ENCODE assay signal across 8 cellular contexts in genomic region chr1:38992450-38993111, GRCh38. TPM values are rescaled to one million over a fixed set of nuclear protein-coding genes. Genes with fewer than 3 reads are reported as not detected.
A peak's percentile ranks its signal among the peaks of the same experiment; 100 is the strongest.
DNase-seq lines count a peak whose midpoint lies in the region; ATAC-seq, FAIRE-seq and TF ChIP-seq lines count a peak whose summit lies in the region.

No MANE protein-coding gene starts in this region.

- ATAC-seq in HG03469 (IDR thresholded peaks at IDR 0.05; ENCODE audit: unreplicated experiment) (no peak), GM19351 (IDR thresholded peaks at IDR 0.05; ENCODE audit: unreplicated experiment) (no peak), HG03354 (IDR thresholded peaks at IDR 0.05; ENCODE audit: poor library complexity, severe bottlenecking, unreplicated experiment) (no peak)

- no peak overlapping the region for H4K91ac ChIP-seq in H1 (replicated peaks; ENCODE audit: insufficient read length, low read length)

- H3K79me1 ChIP-seq in H1 (ENCODE audit: low read depth, low read length): no peaks in the 10 kb centered on the region; the same call in 1 of the 2 replicates

- H3K27me3 Mint-ChIP-seq in Calu3 (ENCODE audit: unreplicated experiment) (no peaks in the 10 kb centered on the region), osteocyte (ENCODE audit: unreplicated experiment) (no peaks in the 10 kb centered on the region)

- peak overlapping the region; percentile 83 to 100 (median 92) for H3K4me3 ChIP-seq in H1 (ENCODE audit: extremely low read depth in 1 of 4, insufficient read depth in 2 of 4, low read depth in 3 of 4, low read length in 4 of 4)

- 19% methylated on average over 9 of the region's 9 CpGs; no CpG with 5 or more reads in 1 of the 2 experiments for WGBS in H1 (ENCODE audit: extremely low coverage in 1 of 2, insufficient coverage in 1 of 2, insufficient read length in 1 of 2, insufficient replicate concordance in 2 of 2, low coverage in 1 of 2, low lambda C conversion rate in 2 of 2, missing lambda C conversion rate in 1 of 2), 2 experiments

- FAIRE-seq in H1 (lab: Jason Lieb, UNC): no peak

- TF ChIP-seq CTCF in Calu3 (IDR thresholded peaks at IDR 0.05; ENCODE audit: unreplicated experiment): no peak
- TF ChIP-seq CTCF in H1 (IDR thresholded peaks at IDR 0.05; ENCODE audit: control extremely low read depth in 1 of 3, insufficient read depth in 1 of 3, low read depth in 1 of 3, low read length in 3 of 3): no peak
- no peak for TF ChIP-seq CTCF in osteocyte (IDR thresholded peaks at IDR 0.05)

- peaks cover 57% of the 10 kb centered on the region for H3K36me3 Mint-ChIP-seq in Calu3 (ENCODE audit: insufficient read depth, unreplicated experiment)
- H3K36me3 Mint-ChIP-seq in osteocyte (ENCODE audit: unreplicated experiment): peaks cover 10% of the 10 kb centered on the region

- peak in 1 of 2 experiments; percentile 50; a peak in 1 of 3 replicates for TF ChIP-seq POLR2A in H1 (IDR thresholded peaks at IDR 0.05; ENCODE audit: control extremely low read depth in 1 of 2, low read depth in 2 of 2, low read length in 2 of 2)

- H3K4me2 ChIP-seq in H1 (ENCODE audit: insufficient read depth in 1 of 2, low read depth in 2 of 2, low read length in 2 of 2): peak overlapping the region; percentile 78 to 98

- no peak for TF ChIP-seq EP300 in H1 (IDR thresholded peaks at IDR 0.05; ENCODE audit: borderline replicate concordance in 1 of 2, low read depth in 2 of 2, low read length in 2 of 2)

- peak overlapping the region; percentile 31; the same call in 1 of the 2 replicates for H3K27ac ChIP-seq in H1 (ENCODE audit: low read depth, low read length)

- DNase-seq in Calu3 (peak; percentile 11), MV-4-11 (lab: John Stamatoyannopoulos, UW) (peak; percentile 77), H1 (ENCODE audit: low read depth in 1 of 2, low spot score in 2 of 2) (no peak), osteocyte (ENCODE audit: extremely low spot score, unreplicated experiment) (no peak)
- no peak for DNase-seq in activated effector memory CD4-positive, alpha-beta T cell treated with Interleukin-2 at 50 U/mL for 16 hours

- TF ChIP-seq RAD21 in H1 (IDR thresholded peaks at IDR 0.05 in 1 of 2, conservative IDR thresholded peaks at IDR 0.05 in 1 of 2; ENCODE audit: low read depth in 2 of 2, low read length in 2 of 2): no peak

- CTCF ChIA-PET in Calu3 (lab: Charles Lee): no interaction called here
- CTCF ChIA-PET in H1 (lab: Charles Lee; ENCODE audit: partially characterized antibody): no interaction called here

- H3K27me3 ChIP-seq in H1 (replicated peaks in 1 of 4; ENCODE audit: control insufficient read depth in 3 of 4, extremely low read depth in 1 of 4, insufficient read depth in 3 of 4, low read length in 3 of 4): no peaks in the 10 kb centered on the region

- H2BK120ac ChIP-seq in H1 (replicated peaks; ENCODE audit: low read depth, low read length): no peak overlapping the region

- peaks cover 6% of the 10 kb centered on the region; the same call in 1 of the 2 replicates for H3K23me2 ChIP-seq in H1 (ENCODE audit: low read depth, low read length)

- no peak overlapping the region for H2AK5ac ChIP-seq in H1 (ENCODE audit: low read depth, low read length)

- peaks cover 0 to 22% (median 9%) of the 10 kb centered on the region in 4 experiments; a peak in 6 of 7 replicates for H3K4me1 ChIP-seq in H1 (replicated peaks in 1 of 4; ENCODE audit: control insufficient read depth in 3 of 4, insufficient read depth in 4 of 4, low read length in 3 of 4)

- peaks cover 2 to 56% (median 22%) of the 10 kb centered on the region in 4 experiments; a peak in 5 of 8 replicates for H3K36me3 ChIP-seq in H1 (ENCODE audit: control insufficient read depth in 2 of 4, insufficient read depth in 4 of 4, low read length in 3 of 4)

- H3K27ac Mint-ChIP-seq in Calu3 (ENCODE audit: unreplicated experiment) (peak overlapping the region; percentile 87), osteocyte (ENCODE audit: unreplicated experiment) (peak overlapping the region; percentile 68)

- no peak overlapping the region for H4K8ac ChIP-seq in H1 (ENCODE audit: extremely low read depth, insufficient read depth, low read length)

- H2BK15ac ChIP-seq in H1 (ENCODE audit: low read length): no peak overlapping the region

- POLR2A ChIA-PET in H1 (lab: Charles Lee; ENCODE audit: partially characterized antibody): interaction anchor here (0.7 to 9.1 kb wide), 17 partner anchors 10 to 996 kb away, joined by 3 to 60 read pairs (median 5); partner anchors contain the start of genes NDUFS5 and RRAGC

- H3K23ac ChIP-seq in H1 (ENCODE audit: insufficient read length): no peak overlapping the region

- H4K20me1 ChIP-seq in H1 (replicated peaks in 1 of 2; ENCODE audit: control insufficient read depth in 1 of 2, insufficient read depth in 2 of 2, low read length in 2 of 2): peaks cover 21 to 30% of the 10 kb centered on the region in 2 experiments

- H3K4me3 Mint-ChIP-seq in Calu3 (ENCODE audit: low read depth, unreplicated experiment) (peak overlapping the region; percentile 77), osteocyte (ENCODE audit: unreplicated experiment) (peak overlapping the region; percentile 85)

- peaks cover 49 to 65% of the 10 kb centered on the region in 2 experiments for H3K79me2 ChIP-seq in H1 (ENCODE audit: control insufficient read depth in 1 of 2, insufficient read depth in 2 of 2, low read length in 2 of 2)

- no peaks in the 10 kb centered on the region for H3K9me3 ChIP-seq in H1 (ENCODE audit: insufficient read depth in 2 of 2, low read depth in 1 of 2, low read length in 1 of 2)

- peak overlapping the region; percentile 72 to 98 (median 92) for H3K9ac ChIP-seq in H1 (replicated peaks in 1 of 4; ENCODE audit: extremely low read depth in 1 of 4, low read depth in 3 of 4, low read length in 3 of 4)

- H4K5ac ChIP-seq in H1 (ENCODE audit: insufficient read length, low read depth, low read length): peak overlapping the region; percentile 67

- H2BK20ac ChIP-seq in H1 (ENCODE audit: low read length): no peak overlapping the region

- H3K9me3 Mint-ChIP-seq in Calu3 (ENCODE audit: low read depth, unreplicated experiment) (no peaks in the 10 kb centered on the region), osteocyte (ENCODE audit: unreplicated experiment) (no peaks in the 10 kb centered on the region)

- no peak overlapping the region for H3K14ac ChIP-seq in H1 (ENCODE audit: insufficient read length)

- BruUV-seq in Calu3 (replicated peaks; lab: Mats Ljungman, UMichigan): TSS peak; percentile 55

- H3K4ac ChIP-seq in H1 (replicated peaks; ENCODE audit: insufficient read length, low read depth, low read length): peak overlapping the region; percentile 16

- H3K56ac ChIP-seq in H1 (replicated peaks; ENCODE audit: insufficient read length, low read depth, low read length): peak overlapping the region; percentile 34

- H3K18ac ChIP-seq in H1 (ENCODE audit: extremely low read depth, low read length): peak overlapping the region; percentile 63; the same call in 1 of the 2 replicates

- H2AFZ ChIP-seq in H1 (ENCODE audit: low read length): no peak overlapping the region

- H3K4me1 Mint-ChIP-seq in Calu3 (ENCODE audit: low read depth, unreplicated experiment) (peaks cover 35% of the 10 kb centered on the region), osteocyte (ENCODE audit: unreplicated experiment) (peaks cover 38% of the 10 kb centered on the region)

- H2BK12ac ChIP-seq in H1 (ENCODE audit: low read depth, low read length): no peak overlapping the region

- intact Hi-C loops in Calu3 (cut with micrococcal nuclease; ENCODE audit: unreplicated experiment): loop anchor here (5.0 kb wide), 2 partner anchors 50 to 120 kb away; partner anchors contain the start of genes MYCBP and RHBDL2

- H2BK5ac ChIP-seq in H1 (ENCODE audit: low read depth, low read length): peak overlapping the region; percentile 66

TF ChIP-seq in H1, 55 proteins besides CTCF, POLR2A, EP300 and RAD21 (continues in another document):
- no peak for TF ChIP-seq FOSL1 (IDR thresholded peaks at IDR 0.05; ENCODE audit: insufficient read depth, low read depth, low read length)
- no peak for TF ChIP-seq MAX (IDR thresholded peaks at IDR 0.05)

RNA-seq across cellular contexts. Expression of gene AKIRIN1, which starts 1.5 kb away (rescaled TPM):
- total RNA-seq in Calu3 (2022) (69.1 and 75.9 TPM in 2 replicates), osteocyte (42.5 and 42.7 TPM in 2 replicates)
- 236 TPM in 2 replicates for total RNA-seq in H1 (2021; fragmentation: NEBNext Ultra II Directional; extraction: Animal tissue kit (Norgen Biotek cat#: 25700))
- polyA plus RNA-seq in H1 (2011; rRNA removed): 117 and 148 TPM in 2 replicates
- 183 TPM for polyA plus RNA-seq in H1 (2011; cell fraction: cytosol; rRNA removed)
- 51.2 TPM for polyA plus RNA-seq in H1 (2011; cell fraction: nucleus; rRNA removed)
- polyA plus RNA-seq in H1 (2012, experiment 1 of 2): 126 to 255 TPM (median 140 TPM) in 4 replicates
- polyA plus RNA-seq in H1 (2012, experiment 2 of 2): 109 TPM
- 161 TPM for polyA plus RNA-seq in H1 (2013, experiment 1 of 2)
- 160 TPM for polyA plus RNA-seq in H1 (2013, experiment 2 of 2)
- polyA minus RNA-seq in H1 (2011; rRNA and poly(A)+ RNA removed): 128 and 194 TPM in 2 replicates
- polyA minus RNA-seq in H1 (2011; cell fraction: cytosol; rRNA and poly(A)+ RNA removed): 133 TPM
- 92.6 TPM for polyA minus RNA-seq in H1 (2011; cell fraction: nucleus; rRNA and poly(A)+ RNA removed)

RNA-seq across cellular contexts. Expression of gene NDUFS5, which starts 33.6 kb away (rescaled TPM):
- total RNA-seq in Calu3 (2022): 154 and 170 TPM in 2 replicates
- 421 and 435 TPM in 2 replicates for total RNA-seq in H1 (2021; fragmentation: NEBNext Ultra II Directional; extraction: Animal tissue kit (Norgen Biotek cat#: 25700))
- 432 and 835 TPM in 2 replicates for polyA plus RNA-seq in H1 (2011; rRNA removed)
- polyA plus RNA-seq in H1 (2011; cell fraction: cytosol; rRNA removed): 1,016 TPM
- polyA plus RNA-seq in H1 (2011; cell fraction: nucleus; rRNA removed): 108 TPM
- polyA plus RNA-seq in H1 (2012, experiment 1 of 2): 1,166 to 1,417 TPM (median 1,337 TPM) in 4 replicates
- 1,364 TPM for polyA plus RNA-seq in H1 (2012, experiment 2 of 2)
- polyA plus RNA-seq in H1 (2013, experiment 1 of 2): 921 TPM
- 934 TPM for polyA plus RNA-seq in H1 (2013, experiment 2 of 2)
- 114 and 129 TPM in 2 replicates for polyA minus RNA-seq in H1 (2011; rRNA and poly(A)+ RNA removed)
- polyA minus RNA-seq in H1 (2011; cell fraction: cytosol; rRNA and poly(A)+ RNA removed): 120 TPM
- 119 TPM for polyA minus RNA-seq in H1 (2011; cell fraction: nucleus; rRNA and poly(A)+ RNA removed)
- total RNA-seq in osteocyte: 146 and 157 TPM in 2 replicates

RNA-seq across cellular contexts. Expression of gene RHBDL2, which starts 51.0 kb away (rescaled TPM):
- total RNA-seq in Calu3 (2022) (9.4 and 10.9 TPM in 2 replicates), osteocyte (not detected in 2 replicates)
- total RNA-seq in H1 (2021; fragmentation: NEBNext Ultra II Directional; extraction: Animal tissue kit (Norgen Biotek cat#: 25700)): 0.84 and 1.2 TPM in 2 replicates
- polyA plus RNA-seq in H1 (2011; rRNA removed): 0.31 and 0.42 TPM in 2 replicates
- polyA plus RNA-seq in H1 (2011; cell fraction: cytosol; rRNA removed): 0.97 TPM
- 0.50 TPM for polyA plus RNA-seq in H1 (2011; cell fraction: nucleus; rRNA removed)
- 1.5 to 2.3 TPM (median 2.2 TPM) in 4 replicates for polyA plus RNA-seq in H1 (2012, experiment 1 of 2)
- 0.66 TPM for polyA plus RNA-seq in H1 (2012, experiment 2 of 2)
- polyA plus RNA-seq in H1 (2013, experiment 1 of 2): 0.59 TPM
- polyA plus RNA-seq in H1 (2013, experiment 2 of 2): 0.66 TPM
- polyA minus RNA-seq in H1 (2011; rRNA and poly(A)+ RNA removed): 0.19 and 1.4 TPM in 2 replicates
- polyA minus RNA-seq in H1 (2011; cell fraction: cytosol; rRNA and poly(A)+ RNA removed): not detected
- polyA minus RNA-seq in H1 (2011; cell fraction: nucleus; rRNA and poly(A)+ RNA removed): 0.40 TPM

Comparison
In these comparisons a context has a peak if more than half of its experiments do, and no peak if none do; other contexts are left out.
1. DNase-seq: peak in Calu3 (single experiment) and MV-4-11 (single experiment); none in H1 (0 of 2), osteocyte (single experiment) and activated effector memory CD4-positive, alpha-beta T cell treated with Interleukin-2 at 50 U/mL for 16 hours (single experiment).